ENCODE assay signal across 23 cellular contexts in genomic region chr5:52884453-52884852, GRCh38.
"Had no signal": no experiment of that assay in that cellular context is flagged by ENCODE, and none has a peak within 500 bp of the region (broad histone marks: within the 10 kb centered on the region; RNA-seq: fewer than 3 reads in every experiment).

No MANE protein-coding gene starts in this region.

- DNase-seq: cortex of kidney; foreskin fibroblast; gastrocnemius medialis; heart left ventricle; left ventricle myocardium superior; lower lobe of right lung; naive thymus-derived CD8-positive, alpha-beta T cell; occipital lobe; ovary; posterior cingulate gyrus; psoas muscle; right cardiac atrium; sigmoid colon; spleen; stimulated activated CD4-positive, alpha-beta T cell treated with anti-CD3 and anti-CD28 coated beads, Interleukin-4, amount 100 ng/mL, for 4 hours had no signal

- H3K4me3 Mint-ChIP-seq: naive thymus-derived CD8-positive, alpha-beta T cell; stimulated activated memory B cell treated with anti-CD40 and anti-IgM and Interleukin-4, amounts not matched to agents 10 μg/mL and 1 μg/mL and 100 μg/mL, for 72 hours; stimulated activated naive CD8-positive, alpha-beta T cell treated with anti-CD3 and anti-CD28 coated beads, Interleukin-15, Interleukin-2, amounts not matched to agents 100 ng/mL and 50 ng/mL, for 24 hours had no signal

- H3K36me3 ChIP-seq: gastrocnemius medialis, ovary had no signal

- H3K27me3 Mint-ChIP-seq: stimulated activated memory B cell treated with anti-CD40 and anti-IgM and Interleukin-4, amounts not matched to agents 10 μg/mL and 1 μg/mL and 100 μg/mL, for 72 hours; stimulated activated naive CD8-positive, alpha-beta T cell treated with anti-CD3 and anti-CD28 coated beads, Interleukin-15, Interleukin-2, amounts not matched to agents 100 ng/mL and 50 ng/mL, for 24 hours had no signal

- H3K4me1 ChIP-seq: gastrocnemius medialis, heart left ventricle, lower lobe of right lung, psoas muscle, spleen, tibial nerve, upper lobe of left lung had no signal

- H3K4me1 Mint-ChIP-seq: stimulated activated memory B cell treated with anti-CD40 and anti-IgM and Interleukin-4, amounts not matched to agents 10 μg/mL and 1 μg/mL and 100 μg/mL, for 72 hours had no signal

- H3K27me3 ChIP-seq: gastrocnemius medialis, heart left ventricle, hepatocyte, ovary, sigmoid colon, spleen, tibial nerve, upper lobe of left lung had no signal

- H3K9me3 ChIP-seq: gastrocnemius medialis, heart left ventricle, lower lobe of right lung, ovary, psoas muscle, sigmoid colon, spleen, thoracic aorta, tibial nerve, upper lobe of left lung had no signal

- H2AFZ ChIP-seq: hepatocyte had no signal

- H3K4me3 ChIP-seq: gastrocnemius medialis, heart left ventricle, hepatocyte, lower lobe of right lung, ovary, psoas muscle, sigmoid colon, spleen, thoracic aorta, tibial nerve, upper lobe of left lung had no signal

- H3K27ac Mint-ChIP-seq: naive thymus-derived CD8-positive, alpha-beta T cell; stimulated activated memory B cell treated with anti-CD40 and anti-IgM and Interleukin-4, amounts not matched to agents 10 μg/mL and 1 μg/mL and 100 μg/mL, for 72 hours; stimulated activated naive CD8-positive, alpha-beta T cell treated with anti-CD3 and anti-CD28 coated beads, Interleukin-15, Interleukin-2, amounts not matched to agents 100 ng/mL and 50 ng/mL, for 24 hours had no signal

- H3K27ac ChIP-seq: epithelial cell of prostate, gastrocnemius medialis, heart left ventricle, hepatocyte, lower lobe of right lung, ovary, psoas muscle, thoracic aorta, tibial nerve, upper lobe of left lung had no signal

- H3K9me3 Mint-ChIP-seq: naive thymus-derived CD8-positive, alpha-beta T cell; stimulated activated memory B cell treated with anti-CD40 and anti-IgM and Interleukin-4, amounts not matched to agents 10 μg/mL and 1 μg/mL and 100 μg/mL, for 72 hours; stimulated activated naive CD8-positive, alpha-beta T cell treated with anti-CD3 and anti-CD28 coated beads, Interleukin-15, Interleukin-2, amounts not matched to agents 100 ng/mL and 50 ng/mL, for 24 hours had no signal

- H3K36me3 Mint-ChIP-seq: stimulated activated memory B cell treated with anti-CD40 and anti-IgM and Interleukin-4, amounts not matched to agents 10 μg/mL and 1 μg/mL and 100 μg/mL, for 72 hours had no signal

- ATAC-seq: esophagus mucosa; gastrocnemius medialis; heart left ventricle; left ventricle myocardium superior; lower lobe of right lung; naive thymus-derived CD8-positive, alpha-beta T cell; psoas muscle; right cardiac atrium; stimulated activated memory B cell treated with anti-CD40 and anti-IgM and Interleukin-4, amounts not matched to agents 10 μg/mL and 1 μg/mL and 100 μg/mL, for 72 hours had no signal

- H3K79me2 ChIP-seq: hepatocyte had no signal

- H3K4me2 ChIP-seq: hepatocyte had no signal
